ENCODE assay signal across 8 cellular contexts in the genomic region with DNA sequence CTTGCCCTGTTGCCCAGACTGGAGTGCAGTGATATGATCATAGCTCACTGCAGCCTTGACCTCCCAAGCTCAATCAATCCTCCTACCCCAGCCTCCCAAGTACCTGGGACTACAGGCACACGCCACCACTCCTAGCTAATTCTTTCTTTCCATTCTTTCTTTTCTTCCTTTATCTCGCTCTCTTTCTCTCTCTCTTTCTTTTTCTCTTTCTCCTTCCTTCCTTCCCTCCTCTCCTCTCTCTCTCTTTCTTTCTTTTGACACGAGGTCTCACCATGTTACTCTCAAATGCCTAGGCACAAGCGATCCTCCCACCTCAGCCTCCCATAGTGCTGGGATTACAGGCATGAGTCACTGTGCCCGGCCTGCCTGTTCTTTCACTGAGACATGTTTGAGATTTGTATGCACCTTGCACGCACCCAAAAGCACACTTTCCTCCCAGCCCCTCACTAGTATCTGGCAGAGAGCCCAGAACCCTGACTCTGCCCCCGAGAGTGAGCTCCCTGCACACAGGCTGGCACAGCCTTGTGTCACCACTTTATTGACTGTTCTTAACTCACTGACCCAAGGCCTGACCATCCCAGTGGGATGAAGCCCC. TPM values are rescaled to one million over a fixed set of nuclear protein-coding genes. Genes with fewer than 3 reads are reported as not detected.
DNase-seq lines count a peak whose midpoint lies in the region; ATAC-seq, FAIRE-seq and TF ChIP-seq lines count a peak whose summit lies in the region.

No MANE protein-coding gene starts in this region.

- H3K4me1 ChIP-seq in RWPE2 (ENCODE audit: insufficient read depth, poor library complexity, severe bottlenecking) (no peaks in the 10 kb centered on the region), K562 (replicated peaks in 1 of 2; ENCODE audit: control insufficient read depth in 2 of 2, insufficient read depth in 2 of 2, low read length in 2 of 2) (no peaks in the 10 kb centered on the region), thymus (ENCODE audit: control insufficient read depth, insufficient read depth, low read length) (peaks cover 55% of the 10 kb centered on the region), pancreas (no peaks in the 10 kb centered on the region), gastrocnemius medialis (no peaks in the 10 kb centered on the region)

- H3K4me3 ChIP-seq in RWPE2 (ENCODE audit: severe bottlenecking), result no peak overlapping the region
- no peak overlapping the region for H3K4me3 ChIP-seq in K562
- H3K4me3 ChIP-seq in thymus (ENCODE audit: low read length), result no peak overlapping the region
- no peak overlapping the region for H3K4me3 ChIP-seq in pancreas
- H3K4me3 ChIP-seq in gastrocnemius medialis, result no peak overlapping the region

- BruUV-seq in K562 (replicated peaks; lab: Mats Ljungman, UMichigan), result no TSS peak

- H3K79me2 ChIP-seq in K562 (ENCODE audit: control insufficient read depth, insufficient read depth, low read length), result no peaks in the 10 kb centered on the region

- no peak for TF ChIP-seq RAD21 in K562 (CRISPR knock-in tag; conservative IDR thresholded peaks at IDR 0.05 in 1 of 2, IDR thresholded peaks at IDR 0.05 in 1 of 2)

- H4K20me1 ChIP-seq in K562 (replicated peaks; ENCODE audit: control insufficient read depth, insufficient read depth, low read length), result 0 out of 2 replicates have a peak, but pooled peaks cover 10% of the 10 kb centered on the region

- no peaks in the 10 kb centered on the region for H3K36me3 ChIP-seq in RWPE2 (ENCODE audit: low read depth)
- H3K36me3 ChIP-seq in K562 (ENCODE audit: control insufficient read depth, insufficient read depth, low read length), result no peaks in the 10 kb centered on the region
- no peaks in the 10 kb centered on the region for H3K36me3 ChIP-seq in thymus (ENCODE audit: control insufficient read depth, insufficient read depth)
- no peaks in the 10 kb centered on the region for H3K36me3 ChIP-seq in pancreas
- H3K36me3 ChIP-seq in gastrocnemius medialis, result no peaks in the 10 kb centered on the region

- H3K4me2 ChIP-seq in K562 (ENCODE audit: insufficient read depth, low read length), result no peak overlapping the region

- no peak for TF ChIP-seq EP300 in K562 (IDR thresholded peaks at IDR 0.05; ENCODE audit: low read length)

- DNase-seq in RWPE2 (ENCODE audit: low spot score) (no peak), K562 (ENCODE audit: extremely low read depth in 1 of 4, low spot score in 3 of 4) (no peak), pancreas (no peak), EL (no peak), gastrocnemius medialis (no peak)

- CTCF ChIA-PET in K562 (lab: Yijun Ruan, JAX; ENCODE audit: low intra/inter-chr PET ratio), result no interaction called here

- H3K9ac ChIP-seq in K562 (ENCODE audit: insufficient read depth in 1 of 2, low read depth in 2 of 2, low read length in 2 of 2), result no peak overlapping the region

- H3K27ac ChIP-seq in RWPE2 (ENCODE audit: poor library complexity, severe bottlenecking), result no peak overlapping the region
- no peak overlapping the region for H3K27ac ChIP-seq in K562 (ENCODE audit: extremely low read depth, low read depth, low read length)
- H3K27ac ChIP-seq in thymus (ENCODE audit: low read depth), result peak overlapping the region; percentile 87
- H3K27ac ChIP-seq in pancreas, result peak overlapping the region in 1 of 4 donors; percentile 2
- H3K27ac ChIP-seq in gastrocnemius medialis, result no peak overlapping the region

- ATAC-seq in GM18502 (IDR thresholded peaks at IDR 0.05; ENCODE audit: poor library complexity, unreplicated experiment) (peak; percentile 86), HG02870 (IDR thresholded peaks at IDR 0.05; ENCODE audit: unreplicated experiment) (peak; percentile 77), RWPE2 (ENCODE audit: low read depth) (peak; percentile 57; the same call in 1 of the 3 replicates), K562 (no peak), pancreas (no peak), gastrocnemius medialis (no peak)

- no peak for FAIRE-seq in K562 (lab: Jason Lieb, UNC)
- no peak for FAIRE-seq in pancreas (lab: Jason Lieb, UNC)

- TF ChIP-seq CTCF in RWPE2 (IDR thresholded peaks at IDR 0.05; ENCODE audit: poor library complexity, severe bottlenecking), result no peak
- TF ChIP-seq CTCF in K562 (IDR thresholded peaks at IDR 0.05 in 2 of 3, conservative IDR thresholded peaks at IDR 0.05 in 1 of 3; ENCODE audit: insufficient read depth in 2 of 3, low read depth in 1 of 3, low read length in 3 of 3), result no peak
- TF ChIP-seq CTCF in pancreas (IDR thresholded peaks at IDR 0.05), result no peak
- TF ChIP-seq CTCF in gastrocnemius medialis (IDR thresholded peaks at IDR 0.05 in 4 of 5, conservative IDR thresholded peaks at IDR 0.05 in 1 of 5), result no peak

- no peaks in the 10 kb centered on the region for H3K9me3 ChIP-seq in RWPE2 (ENCODE audit: severe bottlenecking)
- no peaks in the 10 kb centered on the region for H3K9me3 ChIP-seq in K562 (replicated peaks; ENCODE audit: control insufficient read depth, insufficient read depth, low read depth, low read length)
- no peaks in the 10 kb centered on the region for H3K9me3 ChIP-seq in thymus (ENCODE audit: control insufficient read depth)
- H3K9me3 ChIP-seq in pancreas, result no peaks in the 10 kb centered on the region
- H3K9me3 ChIP-seq in gastrocnemius medialis, result no peaks in the 10 kb centered on the region

- H3K9me1 ChIP-seq in K562 (ENCODE audit: control insufficient read depth, insufficient read depth, low read length), result no peaks in the 10 kb centered on the region

- intact Hi-C loops in K562 (cut with micrococcal nuclease), result no loop called here
- intact Hi-C loops in pancreas (cut with DNase I), result no loop called here
- intact Hi-C loops in gastrocnemius medialis (cut with DNase I; ENCODE audit: low total_unique reads), result no loop called here

- H3K27me3 ChIP-seq in RWPE2 (ENCODE audit: insufficient read depth, poor library complexity, severe bottlenecking) (no peaks in the 10 kb centered on the region), K562 (ENCODE audit: control insufficient read depth in 2 of 2, insufficient read depth in 2 of 2, low read length in 2 of 2) (peaks cover 35 to 42% of the 10 kb centered on the region in 2 experiments), thymus (ENCODE audit: control insufficient read depth, insufficient read depth) (no peaks in the 10 kb centered on the region), pancreas (no peaks in the 10 kb centered on the region), gastrocnemius medialis (peaks cover 0 to 12% (median 8%) of the 10 kb centered on the region in 3 donors)

- TF ChIP-seq POLR2A in K562 (conservative IDR thresholded peaks at IDR 0.05) (no peak), gastrocnemius medialis (IDR thresholded peaks at IDR 0.05) (no peak)

- in situ Hi-C loops in K562 (cut with MboI), result no loop called here
- in situ Hi-C loops in gastrocnemius medialis (cut with MboI; ENCODE audit: low sequenced_read_pairs in 4 of 4), result loop anchor here in 1 of 4 donors (25.0 kb wide), 1 partner anchor 159 kb away; no protein-coding TSS in a partner anchor

- WGBS in K562 (ENCODE audit: insufficient coverage, low coverage, missing lambda C conversion rate), result 3% methylated on average over 7 of the region's 7 CpGs
- WGBS in thymus, result 35% methylated on average over 7 of the region's 7 CpGs
- WGBS in pancreas, 2 donors, result 66 to 77% methylated on average over 7 of the region's 7 CpGs

- H2AFZ ChIP-seq in K562 (ENCODE audit: low read depth, low read length), result no peak overlapping the region

- POLR2A ChIA-PET in K562 (lab: Yijun Ruan, JAX), result no interaction called here

TF ChIP-seq in K562, 482 proteins besides CTCF, POLR2A, EP300 and RAD21:
- TF ChIP-seq, protein P1, sequence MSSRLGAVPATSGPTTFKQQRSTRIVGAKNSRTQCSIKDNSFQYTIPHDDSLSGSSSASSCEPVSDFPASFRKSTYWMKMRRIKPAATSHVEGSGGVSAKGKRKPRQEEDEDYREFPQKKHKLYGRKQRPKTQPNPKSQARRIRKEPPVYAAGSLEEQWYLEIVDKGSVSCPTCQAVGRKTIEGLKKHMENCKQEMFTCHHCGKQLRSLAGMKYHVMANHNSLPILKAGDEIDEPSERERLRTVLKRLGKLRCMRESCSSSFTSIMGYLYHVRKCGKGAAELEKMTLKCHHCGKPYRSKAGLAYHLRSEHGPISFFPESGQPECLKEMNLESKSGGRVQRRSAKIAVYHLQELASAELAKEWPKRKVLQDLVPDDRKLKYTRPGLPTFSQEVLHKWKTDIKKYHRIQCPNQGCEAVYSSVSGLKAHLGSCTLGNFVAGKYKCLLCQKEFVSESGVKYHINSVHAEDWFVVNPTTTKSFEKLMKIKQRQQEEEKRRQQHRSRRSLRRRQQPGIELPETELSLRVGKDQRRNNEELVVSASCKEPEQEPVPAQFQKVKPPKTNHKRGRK (tag; IDR thresholded peaks at IDR 0.05), result peak; percentile 61; the same call in 1 of the 2 replicates
- TF ChIP-seq SMARCC2 (IDR thresholded peaks at IDR 0.05; ENCODE audit: low read depth), result no peak

RNA-seq across cellular contexts. Expression of a gene that starts 56.8 kb away (rescaled TPM):
- not detected in 2 replicates for total RNA-seq in K562 (2011; cell fraction: chromatin; rRNA removed; ENCODE audit: low replicate concordance)
- total RNA-seq in K562 (2011; cell fraction: nucleolus; rRNA removed), result not detected in 2 replicates
- total RNA-seq in K562 (2011; cell fraction: nucleoplasm; rRNA removed), result not detected in 2 replicates
- total RNA-seq in K562 (2014; rRNA removed), result not detected in 2 replicates
- not detected in 2 replicates for total RNA-seq in K562 (2014; rRNA removed; fragmentation: Illumina TruSeq; extraction: Trizol)
- not detected in 2 replicates for total RNA-seq in K562 (2015; rRNA removed; fragmentation: Illumina TruSeq; extraction: Trizol)
- total RNA-seq in K562 (2021), result 0.84 and 1.5 TPM in 2 replicates
- polyA plus RNA-seq in K562 (2011; rRNA removed), result not detected in 2 replicates
- not detected in 2 replicates for polyA plus RNA-seq in K562 (2011; cell fraction: cytosol; rRNA removed)
- polyA plus RNA-seq in K562 (2011; cell fraction: nucleus; rRNA removed), result not detected in 2 replicates
- not detected in 2 replicates for polyA plus RNA-seq in K562 (2012)
- not detected in 2 replicates for polyA plus RNA-seq in K562 (2014; fragmentation: Illumina TruSeq; extraction: Trizol)
- polyA plus RNA-seq in K562 (2014; fragmentation: Nextera tagmentation; extraction: Ambion mirVana), result not detected
- polyA plus RNA-seq in K562 (2014; rRNA removed), result not detected in 2 replicates
- not detected in 2 replicates for polyA minus RNA-seq in K562 (2011; rRNA and poly(A)+ RNA removed)
- not detected in 2 replicates for polyA minus RNA-seq in K562 (2011; cell fraction: cytosol; rRNA and poly(A)+ RNA removed)
- not detected in 2 replicates for polyA minus RNA-seq in K562 (2011; cell fraction: nucleus; rRNA and poly(A)+ RNA removed)
- polyA plus RNA-seq in thymus, result 74.1 TPM
- total RNA-seq in pancreas, result 1 to 10 TPM in 4 of 6 donors, under 1 TPM in 2; 0.23 to 2.3 (median 1.2) TPM
- polyA plus RNA-seq in pancreas, result under 1 TPM; 0.65 to 0.96 TPM
- under 1 TPM in 2 of 4 donors, not detected in 2; 0.16 to 0.25 TPM for total RNA-seq in gastrocnemius medialis

Comparison
In these comparisons a context has a peak if more than half of its experiments do, and no peak if none do; other contexts are left out.
1. ATAC-seq: peak in GM18502 (single experiment), HG02870 (single experiment) and RWPE2 (single experiment); none in K562 (single experiment), pancreas (0 of 4) and gastrocnemius medialis (0 of 2).